ENCODE assay signal across 2 cellular contexts in the genomic region with DNA sequence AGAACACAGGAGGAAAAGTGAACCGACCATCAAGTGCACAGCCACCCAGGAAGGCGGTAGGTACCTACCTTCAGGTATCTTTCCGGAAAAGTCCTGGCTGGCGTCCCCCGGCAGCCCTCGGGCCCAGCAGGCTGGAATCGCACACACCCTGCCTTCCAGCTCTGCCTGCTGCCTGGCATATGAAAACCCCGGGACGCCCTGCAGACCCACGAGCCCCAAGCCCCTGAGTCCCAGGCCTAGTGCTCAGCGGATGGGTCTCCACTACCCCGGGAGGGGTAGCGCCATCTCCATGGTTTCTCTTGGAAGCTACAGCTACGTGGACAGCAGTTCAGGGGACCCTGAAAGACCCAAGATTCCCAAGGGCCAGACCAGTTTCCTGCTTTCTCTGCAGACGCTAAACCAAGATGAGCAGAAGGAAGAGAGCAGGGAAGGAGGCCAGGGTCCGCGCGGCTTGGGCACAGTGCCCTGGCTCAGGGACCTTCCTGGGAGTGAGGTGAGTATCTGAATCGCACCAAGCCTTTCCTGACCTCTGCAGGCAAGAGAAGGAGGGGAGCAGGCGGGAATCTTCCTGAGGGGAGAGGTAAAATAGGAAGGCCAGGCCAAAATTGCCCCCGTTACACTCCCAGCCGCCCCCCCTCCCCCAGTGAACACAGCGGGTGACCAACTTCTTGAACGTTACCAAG.
TF ChIP-seq lines count a peak whose summit lies in the region.

No MANE protein-coding gene starts in this region.

TF ChIP-seq in GM23338, 12 proteins besides CTCF, POLR2A, EP300 and RAD21 (continues in another document):
- TF ChIP-seq EZH2 (IDR thresholded peaks at IDR 0.05; ENCODE audit: low read depth, unreplicated experiment), result no peak
- no peak for TF ChIP-seq POLR2AphosphoS5 (IDR thresholded peaks at IDR 0.05; ENCODE audit: low read depth)
- TF ChIP-seq, protein P1, sequence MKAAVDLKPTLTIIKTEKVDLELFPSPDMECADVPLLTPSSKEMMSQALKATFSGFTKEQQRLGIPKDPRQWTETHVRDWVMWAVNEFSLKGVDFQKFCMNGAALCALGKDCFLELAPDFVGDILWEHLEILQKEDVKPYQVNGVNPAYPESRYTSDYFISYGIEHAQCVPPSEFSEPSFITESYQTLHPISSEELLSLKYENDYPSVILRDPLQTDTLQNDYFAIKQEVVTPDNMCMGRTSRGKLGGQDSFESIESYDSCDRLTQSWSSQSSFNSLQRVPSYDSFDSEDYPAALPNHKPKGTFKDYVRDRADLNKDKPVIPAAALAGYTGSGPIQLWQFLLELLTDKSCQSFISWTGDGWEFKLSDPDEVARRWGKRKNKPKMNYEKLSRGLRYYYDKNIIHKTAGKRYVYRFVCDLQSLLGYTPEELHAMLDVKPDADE (IDR thresholded peaks at IDR 0.05), result no peak
- no peak for TF ChIP-seq EZH2phosphoT487 (IDR thresholded peaks at IDR 0.05; ENCODE audit: unreplicated experiment)
- no peak for TF ChIP-seq STAT1 (IDR thresholded peaks at IDR 0.05; ENCODE audit: unreplicated experiment)
- TF ChIP-seq ZNF462 (CRISPR knock-in tag; IDR thresholded peaks at IDR 0.05), result no peak
- TF ChIP-seq NANOG (IDR thresholded peaks at IDR 0.05; ENCODE audit: borderline replicate concordance), result no peak
- no peak for TF ChIP-seq ZNF331 (CRISPR knock-in tag; IDR thresholded peaks at IDR 0.05; ENCODE audit: low read depth)
- no peak for TF ChIP-seq JUNB (IDR thresholded peaks at IDR 0.05; ENCODE audit: unreplicated experiment)
- no peak for TF ChIP-seq ZNF114 (CRISPR knock-in tag; IDR thresholded peaks at IDR 0.05)
- no peak for TF ChIP-seq CREB1 (CRISPR knock-in tag; IDR thresholded peaks at IDR 0.05; ENCODE audit: low read depth)

TF ChIP-seq in H1, 55 proteins besides CTCF, POLR2A, EP300 and RAD21:
- TF ChIP-seq NRF1 (IDR thresholded peaks at IDR 0.05; ENCODE audit: low read depth, low read length), result no peak
- TF ChIP-seq CTBP2 (IDR thresholded peaks at IDR 0.05; ENCODE audit: borderline replicate concordance, insufficient read depth, insufficient read length, low read length), result no peak
